In genomic region chr6:11218077-11218392, GRCh38 we compare ENCODE assay signal across 14 cellular contexts. TPM values are rescaled to one million over a fixed set of nuclear protein-coding genes. Genes with fewer than 3 reads are reported as not detected.
DNase-seq lines count a peak whose midpoint lies in the region; ATAC-seq and TF ChIP-seq lines count a peak whose summit lies in the region.
"Had no signal": no experiment of that assay in that cellular context is flagged by ENCODE, and none has a peak within 500 bp of the region (broad histone marks: within the 10 kb centered on the region; RNA-seq: fewer than 3 reads in every experiment).

No MANE protein-coding gene starts in this region.

- peak overlapping the region; percentile 75 for H3K9ac ChIP-seq in PC-3 (ENCODE audit: low read length)
- H3K9ac ChIP-seq: BLaER1 treated with 17β-estradiol and CSF1 and Interleukin-3, amounts not matched to agents 10 nM and 100 nM had no signal

- ATAC-seq in PC-3 (no peak), psoas muscle (no peak), GM19395 (IDR thresholded peaks at IDR 0.05; ENCODE audit: unreplicated experiment) (no peak), HG03025 (IDR thresholded peaks at IDR 0.05; ENCODE audit: low FRiP score, unreplicated experiment) (no peak)
- ATAC-seq: WTC11 had no signal

- intact Hi-C loops in CD14-positive monocyte (cut with micrococcal nuclease): no loop called here
- intact Hi-C loops in PC-3 (cut with micrococcal nuclease): loop anchor here (1.0 kb wide), 1 partner anchor 11 kb away; no protein-coding TSS in a partner anchor
- intact Hi-C loops in psoas muscle (cut with DNase I): no loop called here

- H3K79me2 ChIP-seq in PC-3 (ENCODE audit: low read length): peaks cover 54% of the 10 kb centered on the region
- peaks cover 88% of the 10 kb centered on the region for H3K79me2 ChIP-seq in hepatocyte

- CTCF ChIA-PET in PC-3 (lab: Charles Lee): no interaction called here
- CTCF ChIA-PET in activated naive CD4-positive, alpha-beta T cell treated with anti-CD3 and anti-CD28 coated beads, Interleukin-2, amount 10 ng/mL, durations not matched to agents 7 days and 5 days (lab: Charles Lee): interaction anchor here (1.5 kb wide), 1 partner anchor 46 kb away, joined by 5 read pairs; no protein-coding TSS in a partner anchor

- no peaks in the 10 kb centered on the region for H3K27me3 ChIP-seq in PC-3 (ENCODE audit: low read length)
- H3K27me3 ChIP-seq in hepatocyte: no peaks in the 10 kb centered on the region
- H3K27me3 ChIP-seq in psoas muscle (ENCODE audit: insufficient read depth in 3 of 3, low read length in 2 of 3): no peaks in the 10 kb centered on the region
- H3K27me3 ChIP-seq: BLaER1 treated with 17β-estradiol and CSF1 and Interleukin-3, amounts not matched to agents 10 nM and 100 nM; SJCRH30 had no signal

- no peaks in the 10 kb centered on the region for H3K9me2 ChIP-seq in PC-3 (replicated peaks; ENCODE audit: low read length)
- H3K9me2 ChIP-seq in hepatocyte (replicated peaks; ENCODE audit: insufficient read depth): no peaks in the 10 kb centered on the region

- WGBS in hepatocyte (ENCODE audit: low lambda C conversion rate, missing lambda C conversion rate): 81% methylated on average over 2 of the region's 2 CpGs
- WGBS in psoas muscle, 3 donors: 88 to 94% (median 92%) methylated on average over 2 of the region's 2 CpGs

- H3K4me1 ChIP-seq in PC-3 (ENCODE audit: insufficient read depth, low read length): peaks cover 34% of the 10 kb centered on the region
- peaks cover 39% of the 10 kb centered on the region for H3K4me1 ChIP-seq in hepatocyte (ENCODE audit: insufficient read depth)
- H3K4me1 ChIP-seq in psoas muscle: peaks cover 39% of the 10 kb centered on the region
- H3K4me1 ChIP-seq: SJCRH30 had no signal

- H3K4me1 Mint-ChIP-seq in CD14-positive monocyte: peaks cover 51% of the 10 kb centered on the region
- H3K4me1 Mint-ChIP-seq in activated naive CD4-positive, alpha-beta T cell treated with anti-CD3 and anti-CD28 coated beads, Interleukin-2, amount 10 ng/mL, durations not matched to agents 7 days and 5 days: peaks cover 46% of the 10 kb centered on the region

- H3K4me2 ChIP-seq in PC-3 (ENCODE audit: low read length) (peak overlapping the region; percentile 59), hepatocyte (peak overlapping the region; percentile 56)

- 0 out of 2 replicates have a peak, but pooled peaks cover 2% of the 10 kb centered on the region for H3K36me3 ChIP-seq in PC-3 (ENCODE audit: low read depth, low read length)
- no peaks in the 10 kb centered on the region for H3K36me3 ChIP-seq in hepatocyte (replicated peaks; ENCODE audit: insufficient read depth, low read depth)
- peaks cover 0 to 2% of the 10 kb centered on the region in 2 donors for H3K36me3 ChIP-seq in psoas muscle (ENCODE audit: insufficient read depth in 1 of 2, low read depth in 1 of 2)
- H3K36me3 ChIP-seq: SJCRH30 had no signal

- POLR2A ChIA-PET in PC-3 (lab: Charles Lee; ENCODE audit: unreplicated experiment): no interaction called here

- H4K20me1 ChIP-seq in PC-3 (ENCODE audit: low read length): no peaks in the 10 kb centered on the region
- H4K20me1 ChIP-seq in hepatocyte (ENCODE audit: insufficient read depth, poor library complexity, severe bottlenecking): peaks cover 14% of the 10 kb centered on the region

- no TSS peak for BruUV-seq in PC-3 (replicated peaks; lab: Mats Ljungman, UMichigan)

- H3K36me3 Mint-ChIP-seq in CD14-positive monocyte: peaks cover 68 to 70% of the 10 kb centered on the region in 2 donors
- H3K36me3 Mint-ChIP-seq in activated naive CD4-positive, alpha-beta T cell treated with anti-CD3 and anti-CD28 coated beads, Interleukin-2, amount 10 ng/mL, durations not matched to agents 7 days and 5 days: peaks cover 52% of the 10 kb centered on the region
- H3K36me3 Mint-ChIP-seq: WTC11 had no signal

- peak overlapping the region in 1 of 2 donors; percentile 76 for H3K4me3 Mint-ChIP-seq in CD14-positive monocyte
- no peak overlapping the region for H3K4me3 Mint-ChIP-seq in activated naive CD4-positive, alpha-beta T cell treated with anti-CD3 and anti-CD28 coated beads, Interleukin-2, amount 10 ng/mL, durations not matched to agents 7 days and 5 days
- H3K4me3 Mint-ChIP-seq: WTC11 had no signal

- H3F3A ChIP-seq in PC-3 (ENCODE audit: low read length, unreplicated experiment): no peaks in the 10 kb centered on the region

- peaks cover 0 to 2% (median 0%) of the 10 kb centered on the region in 7 donors for H3K9me3 Mint-ChIP-seq in CD14-positive monocyte
- no peaks in the 10 kb centered on the region for H3K9me3 Mint-ChIP-seq in activated naive CD4-positive, alpha-beta T cell treated with anti-CD3 and anti-CD28 coated beads, Interleukin-2, amount 10 ng/mL, durations not matched to agents 7 days and 5 days
- H3K9me3 Mint-ChIP-seq: WTC11 had no signal

- H3K27ac ChIP-seq in PC-3 (ENCODE audit: low read length) (peak overlapping the region; percentile 94), hepatocyte (peak overlapping the region; percentile 84), psoas muscle (peak overlapping the region; percentile 67)
- H3K27ac ChIP-seq: SJCRH30 had no signal

- peaks cover 0 to 3% (median 2%) of the 10 kb centered on the region in 3 donors for H3K27me3 Mint-ChIP-seq in CD14-positive monocyte (ENCODE audit: low read depth in 3 of 3)
- H3K27me3 Mint-ChIP-seq in activated naive CD4-positive, alpha-beta T cell treated with anti-CD3 and anti-CD28 coated beads, Interleukin-2, amount 10 ng/mL, durations not matched to agents 7 days and 5 days: no peaks in the 10 kb centered on the region

- H3K9me3 ChIP-seq in PC-3 (ENCODE audit: low read length): no peaks in the 10 kb centered on the region
- H3K9me3 ChIP-seq in hepatocyte (ENCODE audit: low read depth): no peaks in the 10 kb centered on the region
- H3K9me3 ChIP-seq in psoas muscle: no peaks in the 10 kb centered on the region
- H3K9me3 ChIP-seq: BLaER1 treated with 17β-estradiol and CSF1 and Interleukin-3, amounts not matched to agents 10 nM and 100 nM; SJCRH30 had no signal

- H2AFZ ChIP-seq in PC-3 (ENCODE audit: low read length) (no peak overlapping the region), hepatocyte (no peak overlapping the region)

- H3K4me3 ChIP-seq in PC-3 (ENCODE audit: low read length) (no peak overlapping the region), hepatocyte (no peak overlapping the region), psoas muscle (no peak overlapping the region)
- H3K4me3 ChIP-seq: BLaER1 treated with 17β-estradiol and CSF1 and Interleukin-3, amounts not matched to agents 10 nM and 100 nM; SJCRH30 had no signal

- TF ChIP-seq CTCF in CD14-positive monocyte (IDR thresholded peaks at IDR 0.05) (no peak), PC-3 (conservative IDR thresholded peaks at IDR 0.05; ENCODE audit: low read depth, low read length) (no peak), hepatocyte (IDR thresholded peaks at IDR 0.05; ENCODE audit: poor library complexity) (no peak), psoas muscle (IDR thresholded peaks at IDR 0.05) (no peak)

- H3K27ac Mint-ChIP-seq in CD14-positive monocyte: peak overlapping the region in 6 of 7 donors; percentile 89 to 96 (median 94)
- H3K27ac Mint-ChIP-seq in activated naive CD4-positive, alpha-beta T cell treated with anti-CD3 and anti-CD28 coated beads, Interleukin-2, amount 10 ng/mL, durations not matched to agents 7 days and 5 days: no peak overlapping the region
- H3K27ac Mint-ChIP-seq: WTC11 had no signal

- DNase-seq in CD14-positive monocyte (ENCODE audit: low spot score): no peak
- DNase-seq in PC-3: no peak
- DNase-seq in hepatocyte (ENCODE audit: low spot score): no peak
- no peak for DNase-seq in psoas muscle
- no peak for DNase-seq in activated naive CD4-positive, alpha-beta T cell treated with anti-CD3 and anti-CD28 coated beads, Interleukin-2, amount 10 ng/mL, durations not matched to agents 7 days and 5 days
- DNase-seq in NCI-H1930 (lab: John Stamatoyannopoulos, UW): no peak
- DNase-seq: NCI-H1436 treated with DMSO at 0.1 percent for 48 hours; NCI-H774; SJCRH30; stimulated activated CD8-positive, alpha-beta memory T cell treated with anti-CD3 and anti-CD28 coated beads, Interleukin-4, amount 100 ng/mL, for 48 hours had no signal

RNA-seq across cellular contexts. Expression of gene NEDD9, which starts 14.4 kb away (rescaled TPM):
- polyA plus RNA-seq in CD14-positive monocyte: 10 to 100 TPM; 18.2 to 33.0 TPM
- 12.1 and 13.9 TPM in 2 replicates for total RNA-seq in PC-3 (2014; rRNA removed)
- 55.1 and 57.3 TPM in 2 replicates for total RNA-seq in hepatocyte
- polyA plus RNA-seq in hepatocyte: 59.3 and 67.1 TPM in 2 replicates
- total RNA-seq in psoas muscle: 10 to 100 TPM; 11.2 to 15.7 (median 12.8) TPM
- polyA plus RNA-seq in psoas muscle: 10 to 100 TPM in 1 of 3 donors, 1 to 10 TPM in 2; 9.0 to 11.0 (median 10.0) TPM
